In the genomic region with DNA sequence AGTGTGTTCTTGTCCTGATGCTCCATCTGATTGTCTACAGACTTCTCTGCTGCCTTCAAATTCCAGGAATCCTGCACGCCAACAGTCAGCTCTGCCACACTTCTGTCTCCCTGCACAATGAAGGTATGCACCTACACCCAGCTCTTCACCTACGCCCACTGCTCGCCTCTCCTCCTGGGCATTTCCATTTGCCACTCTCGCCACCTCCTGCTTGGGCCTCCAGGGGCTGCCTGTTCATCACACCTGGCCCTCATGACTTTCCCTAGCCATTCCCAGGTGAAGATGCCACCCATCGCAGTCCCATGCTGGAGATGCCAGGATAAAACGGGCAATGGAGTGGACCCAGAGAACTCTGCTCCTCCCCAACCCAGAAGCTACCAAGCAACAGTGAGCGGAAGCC, we compare ENCODE assay signal across 28 cellular contexts.
"Had no signal": no experiment of that assay in that cellular context is flagged by ENCODE, and none has a peak within 500 bp of the region (broad histone marks: within the 10 kb centered on the region; RNA-seq: fewer than 3 reads in every experiment).

No MANE protein-coding gene starts in this region.

- H3K4me1 Mint-ChIP-seq: stimulated activated effector memory CD8-positive, alpha-beta T cell treated with anti-CD3 and anti-CD28 coated beads, Interleukin-12 subunit alpha, Interleukin-12 subunit beta, amount 100 ng/mL, for 72 hours; stimulated activated memory B cell treated with anti-CD40 and anti-IgM and Interleukin-4, amounts not matched to agents 10 μg/mL and 1 μg/mL and 100 μg/mL, for 72 hours; stimulated activated naive B cell treated with anti-CD40 and anti-IgM and Interleukin-4, amounts not matched to agents 10 μg/mL and 1 μg/mL and 100 μg/mL, for 72 hours; stimulated activated naive CD8-positive, alpha-beta T cell treated with anti-CD3 and anti-CD28 coated beads, Interleukin-15, amount 100 ng/mL, for 72 hours had no signal

- H3K36me3 Mint-ChIP-seq: stimulated activated effector memory CD8-positive, alpha-beta T cell treated with anti-CD3 and anti-CD28 coated beads, Interleukin-12 subunit alpha, Interleukin-12 subunit beta, amount 100 ng/mL, for 72 hours; stimulated activated memory B cell treated with anti-CD40 and anti-IgM and Interleukin-4, amounts not matched to agents 10 μg/mL and 1 μg/mL and 100 μg/mL, for 72 hours; stimulated activated naive B cell treated with anti-CD40 and anti-IgM and Interleukin-4, amounts not matched to agents 10 μg/mL and 1 μg/mL and 100 μg/mL, for 72 hours; type B pancreatic cell had no signal

- H3K27me3 ChIP-seq: suprapubic skin, testis, thyroid gland, tibial artery, tibial nerve, transverse colon, upper lobe of left lung, uterus, vagina had no signal

- H3K27ac Mint-ChIP-seq: stimulated activated effector memory CD8-positive, alpha-beta T cell treated with anti-CD3 and anti-CD28 coated beads, Interleukin-12 subunit alpha, Interleukin-12 subunit beta, amount 100 ng/mL, for 72 hours; stimulated activated memory B cell treated with anti-CD40 and anti-IgM and Interleukin-4, amounts not matched to agents 10 μg/mL and 1 μg/mL and 100 μg/mL, for 72 hours; stimulated activated naive B cell treated with anti-CD40 and anti-IgM and Interleukin-4, amounts not matched to agents 10 μg/mL and 1 μg/mL and 100 μg/mL, for 72 hours; stimulated activated naive CD8-positive, alpha-beta T cell treated with anti-CD3 and anti-CD28 coated beads, Interleukin-15, amount 100 ng/mL, for 72 hours; stimulated activated naive CD8-positive, alpha-beta T cell treated with anti-CD3 and anti-CD28 coated beads, Interleukin-15, Interleukin-2, amounts not matched to agents 100 ng/mL and 50 ng/mL, for 24 hours; type B pancreatic cell had no signal

- H3K9me3 ChIP-seq: stomach, suprapubic skin, testis, thoracic aorta, thyroid gland, tibial artery, tibial nerve, transverse colon, upper lobe of left lung, upper lobe of right lung, uterus, vagina had no signal

- H3K4me1 ChIP-seq: stomach, testis, tibial artery, tibial nerve, transverse colon, upper lobe of left lung, upper lobe of right lung, uterus, vagina had no signal

- H3K9me3 Mint-ChIP-seq: stimulated activated effector memory CD8-positive, alpha-beta T cell treated with anti-CD3 and anti-CD28 coated beads, Interleukin-12 subunit alpha, Interleukin-12 subunit beta, amount 100 ng/mL, for 72 hours; stimulated activated memory B cell treated with anti-CD40 and anti-IgM and Interleukin-4, amounts not matched to agents 10 μg/mL and 1 μg/mL and 100 μg/mL, for 72 hours; stimulated activated naive B cell treated with anti-CD40 and anti-IgM and Interleukin-4, amounts not matched to agents 10 μg/mL and 1 μg/mL and 100 μg/mL, for 72 hours; stimulated activated naive CD8-positive, alpha-beta T cell treated with anti-CD3 and anti-CD28 coated beads, Interleukin-15, amount 100 ng/mL, for 72 hours; stimulated activated naive CD8-positive, alpha-beta T cell treated with anti-CD3 and anti-CD28 coated beads, Interleukin-15, Interleukin-2, amounts not matched to agents 100 ng/mL and 50 ng/mL, for 24 hours; type B pancreatic cell had no signal

- H3K27me3 Mint-ChIP-seq: stimulated activated naive CD8-positive, alpha-beta T cell treated with anti-CD3 and anti-CD28 coated beads, Interleukin-15, amount 100 ng/mL, for 72 hours; stimulated activated naive CD8-positive, alpha-beta T cell treated with anti-CD3 and anti-CD28 coated beads, Interleukin-15, Interleukin-2, amounts not matched to agents 100 ng/mL and 50 ng/mL, for 24 hours; type B pancreatic cell had no signal

- FAIRE-seq: urothelium cell line had no signal

- H3K36me3 ChIP-seq: stomach, suprapubic skin, thoracic aorta, thyroid gland, tibial artery, tibial nerve, transverse colon, upper lobe of left lung, upper lobe of right lung, uterus, vagina had no signal

- H3K27ac ChIP-seq: stomach, suprapubic skin, testis, thoracic aorta, thyroid gland, tibial artery, tibial nerve, transverse colon, upper lobe of left lung, upper lobe of right lung, uterus, vagina had no signal

- ATAC-seq: stimulated activated effector memory CD8-positive, alpha-beta T cell treated with anti-CD3 and anti-CD28 coated beads, Interleukin-12 subunit alpha, Interleukin-12 subunit beta, amount 100 ng/mL, for 72 hours; stimulated activated memory B cell treated with anti-CD40 and anti-IgM and Interleukin-4, amounts not matched to agents 10 μg/mL and 1 μg/mL and 100 μg/mL, for 72 hours; stimulated activated naive B cell treated with anti-CD40 and anti-IgM and Interleukin-4, amounts not matched to agents 10 μg/mL and 1 μg/mL and 100 μg/mL, for 72 hours; stimulated activated naive CD8-positive, alpha-beta T cell treated with anti-CD3 and anti-CD28 coated beads, Interleukin-15, amount 100 ng/mL, for 72 hours; stimulated activated naive CD8-positive, alpha-beta T cell treated with anti-CD3 and anti-CD28 coated beads, Interleukin-15, Interleukin-2, amounts not matched to agents 100 U/mL and 50 U/mL, for 24 hours had no signal

- H3K4me3 ChIP-seq: stomach, suprapubic skin, testis, thoracic aorta, thyroid gland, tibial artery, tibial nerve, transverse colon, upper lobe of left lung, upper lobe of right lung, uterus, vagina had no signal

- H3K4me3 Mint-ChIP-seq: stimulated activated effector memory CD8-positive, alpha-beta T cell treated with anti-CD3 and anti-CD28 coated beads, Interleukin-12 subunit alpha, Interleukin-12 subunit beta, amount 100 ng/mL, for 72 hours; stimulated activated memory B cell treated with anti-CD40 and anti-IgM and Interleukin-4, amounts not matched to agents 10 μg/mL and 1 μg/mL and 100 μg/mL, for 72 hours; stimulated activated naive B cell treated with anti-CD40 and anti-IgM and Interleukin-4, amounts not matched to agents 10 μg/mL and 1 μg/mL and 100 μg/mL, for 72 hours; stimulated activated naive CD8-positive, alpha-beta T cell treated with anti-CD3 and anti-CD28 coated beads, Interleukin-15, amount 100 ng/mL, for 72 hours; stimulated activated naive CD8-positive, alpha-beta T cell treated with anti-CD3 and anti-CD28 coated beads, Interleukin-15, Interleukin-2, amounts not matched to agents 100 ng/mL and 50 ng/mL, for 24 hours; type B pancreatic cell had no signal

- DNase-seq: stimulated activated CD4-positive, alpha-beta T cell treated with anti-CD3 and anti-CD28 coated beads, Interleukin-2, amount 100 ng/mL, for 48 hours; stimulated activated CD4-positive, alpha-beta T cell treated with anti-CD3 and anti-CD28 coated beads, Interleukin-4, amount 100 ng/mL, for 1 hour; stimulated activated CD4-positive, alpha-beta T cell treated with anti-CD3 and anti-CD28 coated beads, Interleukin-4, amount 100 ng/mL, for 24 hours; stimulated activated CD4-positive, alpha-beta T cell treated with anti-CD3 and anti-CD28 coated beads, Interleukin-4, amount 100 ng/mL, for 4 hours; stimulated activated CD8-positive, alpha-beta memory T cell treated with anti-CD3 and anti-CD28 coated beads, Interleukin-4, amount 100 ng/mL, for 48 hours; stimulated activated naive B cell treated with anti-CD40 and anti-IgM and Interleukin-4, amounts not matched to agents 10 μg/mL and 1 μg/mL and 100 μg/mL, for 72 hours; stimulated activated naive CD4-positive, alpha-beta T cell; stimulated activated naive CD4-positive, alpha-beta T cell treated with Interleukin-2 at 50 U/mL for 16 hours; stimulated activated naive CD8-positive, alpha-beta T cell treated with anti-CD3 and anti-CD28 coated beads, Interleukin-15, amount 100 ng/mL, for 72 hours; stimulated activated naive CD8-positive, alpha-beta T cell treated with anti-CD3 and anti-CD28 coated beads, Interleukin-15, Interleukin-2, amounts not matched to agents 100 U/mL and 50 U/mL, for 24 hours; stomach; testis; tibial artery; transverse colon; trophoblast cell; upper lobe of left lung; upper lobe of right lung; uterus had no signal
